21 cellular contexts compared by ENCODE assay signal in the genomic region with DNA sequence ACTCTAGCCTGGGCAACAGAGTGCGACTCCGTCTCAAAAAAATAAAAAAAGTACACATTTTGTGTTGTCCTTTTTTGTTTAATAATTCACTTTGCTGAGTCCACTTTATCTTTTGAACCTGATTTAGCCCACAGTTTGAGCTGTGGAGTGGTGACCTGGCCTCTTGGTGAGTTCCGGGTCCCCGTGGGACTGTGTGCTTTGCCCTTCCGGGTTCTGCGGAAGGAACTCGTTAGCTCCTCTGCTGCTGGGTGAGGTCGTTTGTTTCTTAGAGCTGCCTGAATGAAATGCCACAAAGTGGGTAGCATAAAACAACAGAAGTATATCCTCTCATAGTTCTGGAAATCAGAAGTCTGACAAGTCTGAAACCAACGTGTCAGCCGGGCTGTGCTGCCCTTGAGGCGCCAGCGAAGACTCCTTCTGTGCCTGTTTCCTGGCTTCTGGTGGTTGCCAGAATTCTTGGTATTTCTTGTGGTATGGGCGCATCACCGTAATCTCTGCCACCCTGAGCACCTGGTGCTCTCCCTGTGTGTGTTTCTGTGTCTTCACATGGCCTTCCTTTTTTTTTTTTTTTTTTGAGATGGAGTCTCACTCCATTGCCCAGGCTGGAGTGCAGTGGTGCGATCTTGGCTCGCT. TPM values are rescaled to one million over a fixed set of nuclear protein-coding genes. Genes with fewer than 3 reads are reported as not detected.
A peak's percentile ranks its signal among the peaks of the same experiment; 100 is the strongest.
DNase-seq lines count a peak whose midpoint lies in the region; ATAC-seq and TF ChIP-seq lines count a peak whose summit lies in the region.
"Had no signal": no experiment of that assay in that cellular context is flagged by ENCODE, and none has a peak within 500 bp of the region (broad histone marks: within the 10 kb centered on the region; RNA-seq: fewer than 3 reads in every experiment).

No MANE protein-coding gene starts in this region.

- no peak overlapping the region for H3K4me3 ChIP-seq in left ventricle myocardium inferior
- no peak overlapping the region for H3K4me3 ChIP-seq in naive thymus-derived CD4-positive, alpha-beta T cell (ENCODE audit: low read length)
- H3K4me3 ChIP-seq: GM12878, HAP-1, left lung had no signal

- ATAC-seq in left cardiac atrium (no peak), GM19324 (IDR thresholded peaks at IDR 0.05; ENCODE audit: low FRiP score, unreplicated experiment) (no peak)
- no peak for ATAC-seq in activated naive CD8-positive, alpha-beta T cell treated with anti-CD3 and anti-CD28 coated beads, Interleukin-2, amount 50 U/mL, for 24 hours
- peak; percentile 31 for ATAC-seq in naive thymus-derived CD4-positive, alpha-beta T cell
- ATAC-seq: activated CD4-positive, alpha-beta T cell treated with anti-CD3 and anti-CD28 coated beads for 36 hours; GM12878; left lung had no signal

- H3K9me3 ChIP-seq in left ventricle myocardium inferior (replicated peaks): no peaks in the 10 kb centered on the region
- H3K9me3 ChIP-seq in naive thymus-derived CD4-positive, alpha-beta T cell (ENCODE audit: control insufficient read depth in 2 of 3, low read length in 3 of 3): no peaks in the 10 kb centered on the region
- H3K9me3 ChIP-seq: HAP-1, left lung had no signal

- CTCF ChIA-PET in naive thymus-derived CD4-positive, alpha-beta T cell (lab: Charles Lee): no interaction called here

- peaks cover 46% of the 10 kb centered on the region for H3K4me1 ChIP-seq in left ventricle myocardium inferior
- peaks cover 5 to 7% of the 10 kb centered on the region in 2 donors for H3K4me1 ChIP-seq in naive thymus-derived CD4-positive, alpha-beta T cell (ENCODE audit: control insufficient read depth in 2 of 2, insufficient read depth in 2 of 2, low read length in 2 of 2)
- H3K4me1 ChIP-seq: HAP-1, parathyroid adenoma had no signal

- DNase-seq in left ventricle myocardium inferior (no peak), left cardiac atrium (no peak), UCSD-AML1 (lab: John Stamatoyannopoulos, UW; ENCODE audit: unreplicated experiment) (no peak), NCI-H524 treated with DMSO at 0.1 percent for 48 hours (lab: John Stamatoyannopoulos, UW) (no peak), globus pallidus (ENCODE audit: low spot score) (no peak)
- no peak for DNase-seq in activated naive CD8-positive, alpha-beta T cell treated with anti-CD3 and anti-CD28 coated beads, Interleukin-2, amount 50 U/mL, for 24 hours
- peak in 1 of 9 donors; percentile 13 for DNase-seq in naive thymus-derived CD4-positive, alpha-beta T cell
- DNase-seq: activated CD4-positive, alpha-beta T cell treated with anti-CD3 and anti-CD28 coated beads for 36 hours; GF-D8; Kasumi-1; NCI-H1092; NCI-H2029 treated with DMSO at 0.1 percent for 48 hours; stimulated activated CD4-positive, alpha-beta T cell treated with anti-CD3 and anti-CD28 coated beads, Interleukin-1b, Interleukin-23, amount 100 ng/mL, for 48 hours had no signal

- no peaks in the 10 kb centered on the region for H3K36me3 Mint-ChIP-seq in activated naive CD8-positive, alpha-beta T cell treated with anti-CD3 and anti-CD28 coated beads, Interleukin-2, amount 50 U/mL, for 24 hours (ENCODE audit: low read depth)
- H3K36me3 Mint-ChIP-seq in naive thymus-derived CD4-positive, alpha-beta T cell: peaks cover 0 to 5% (median 0%) of the 10 kb centered on the region in 5 donors

- H3K27ac ChIP-seq in left ventricle myocardium inferior (replicated peaks): peak overlapping the region; percentile 60
- H3K27ac ChIP-seq in naive thymus-derived CD4-positive, alpha-beta T cell (ENCODE audit: low read depth, low read length): no peak overlapping the region
- H3K27ac ChIP-seq: left lung, parathyroid adenoma, RWPE1 had no signal

- no peak overlapping the region for H3K4me3 Mint-ChIP-seq in activated naive CD8-positive, alpha-beta T cell treated with anti-CD3 and anti-CD28 coated beads, Interleukin-2, amount 50 U/mL, for 24 hours
- peak overlapping the region in 8 of 10 donors; percentile 5 to 79 (median 48) for H3K4me3 Mint-ChIP-seq in naive thymus-derived CD4-positive, alpha-beta T cell
- H3K4me3 Mint-ChIP-seq: activated CD4-positive, alpha-beta T cell treated with anti-CD3 and anti-CD28 coated beads for 36 hours had no signal

- no peaks in the 10 kb centered on the region for H3K36me3 ChIP-seq in left ventricle myocardium inferior
- H3K36me3 ChIP-seq in naive thymus-derived CD4-positive, alpha-beta T cell (ENCODE audit: control insufficient read depth in 2 of 3, insufficient read depth in 3 of 3, low read length in 3 of 3): no peaks in the 10 kb centered on the region
- H3K36me3 ChIP-seq: HAP-1, left lung had no signal

- peaks cover 51% of the 10 kb centered on the region for H3K27me3 ChIP-seq in left ventricle myocardium inferior (ENCODE audit: low read depth)
- H3K27me3 ChIP-seq in naive thymus-derived CD4-positive, alpha-beta T cell (ENCODE audit: control insufficient read depth in 2 of 2, insufficient read depth in 2 of 2, low read length in 2 of 2): peaks cover 4 to 8% of the 10 kb centered on the region in 2 donors

- H3K9me3 Mint-ChIP-seq in activated naive CD8-positive, alpha-beta T cell treated with anti-CD3 and anti-CD28 coated beads, Interleukin-2, amount 50 U/mL, for 24 hours: no peaks in the 10 kb centered on the region
- H3K9me3 Mint-ChIP-seq in naive thymus-derived CD4-positive, alpha-beta T cell: peaks cover 0 to 4% (median 0%) of the 10 kb centered on the region in 11 donors

- POLR2A ChIA-PET in naive thymus-derived CD4-positive, alpha-beta T cell (lab: Charles Lee): interaction anchor here (0.6 to 0.7 kb wide), 3 partner anchors 16 to 719 kb away, joined by 3 read pairs; no protein-coding TSS in a partner anchor

- TF ChIP-seq CTCF in left ventricle myocardium inferior (IDR thresholded peaks at IDR 0.05; ENCODE audit: borderline replicate concordance): no peak

- peaks cover 3% of the 10 kb centered on the region for H3K4me1 Mint-ChIP-seq in activated naive CD8-positive, alpha-beta T cell treated with anti-CD3 and anti-CD28 coated beads, Interleukin-2, amount 50 U/mL, for 24 hours
- H3K4me1 Mint-ChIP-seq in naive thymus-derived CD4-positive, alpha-beta T cell: peaks cover 2 to 20% (median 9%) of the 10 kb centered on the region in 7 donors

- intact Hi-C loops in left ventricle myocardium inferior (cut with micrococcal nuclease): no loop called here
- intact Hi-C loops in left cardiac atrium (cut with DNase I): no loop called here
- intact Hi-C loops in naive thymus-derived CD4-positive, alpha-beta T cell (cut with micrococcal nuclease): no loop called here

- peak overlapping the region; percentile 12 for H3K27ac Mint-ChIP-seq in activated naive CD8-positive, alpha-beta T cell treated with anti-CD3 and anti-CD28 coated beads, Interleukin-2, amount 50 U/mL, for 24 hours
- peak overlapping the region in 8 of 9 donors; percentile 33 to 83 (median 67) for H3K27ac Mint-ChIP-seq in naive thymus-derived CD4-positive, alpha-beta T cell
- H3K27ac Mint-ChIP-seq: activated CD4-positive, alpha-beta T cell treated with anti-CD3 and anti-CD28 coated beads for 36 hours; CD14-positive monocyte had no signal

- peaks cover 50% of the 10 kb centered on the region for H3K27me3 Mint-ChIP-seq in activated naive CD8-positive, alpha-beta T cell treated with anti-CD3 and anti-CD28 coated beads, Interleukin-2, amount 50 U/mL, for 24 hours
- peaks cover 25 to 63% (median 41%) of the 10 kb centered on the region in 5 donors for H3K27me3 Mint-ChIP-seq in naive thymus-derived CD4-positive, alpha-beta T cell

RNA-seq across cellular contexts. Expression of a gene that starts 3.5 kb away (rescaled TPM):
- 29.7 TPM for total RNA-seq in left ventricle myocardium inferior
- total RNA-seq in left cardiac atrium: 10 to 100 TPM; 16.9 to 19.3 TPM
- total RNA-seq in naive thymus-derived CD4-positive, alpha-beta T cell: 1 to 10 TPM in 4 of 5 experiments, under 1 TPM in 1; 0.70 to 2.9 (median 2.1) TPM
- polyA plus RNA-seq in naive thymus-derived CD4-positive, alpha-beta T cell: 1 to 10 TPM; 3.1 to 4.4 TPM
- total RNA-seq: dermis microvascular lymphatic vessel endothelial cell, GM12878 had no signal
- polyA plus RNA-seq: CD14-positive monocyte had no signal
